Comparison of ENCODE assay signal across 17 cellular contexts in genomic region chr6:21744321-21744720, GRCh38.
DNase-seq lines count a peak whose midpoint lies in the region; ATAC-seq, FAIRE-seq and TF ChIP-seq lines count a peak whose summit lies in the region.
"Had no signal": no experiment of that assay in that cellular context is flagged by ENCODE, and none has a peak within 500 bp of the region (broad histone marks: within the 10 kb centered on the region; RNA-seq: fewer than 3 reads in every experiment).

No MANE protein-coding gene starts in this region.

- no peak overlapping the region for H3K4me3 Mint-ChIP-seq in CD4-positive, alpha-beta T cell
- H3K4me3 Mint-ChIP-seq: CD8-positive, alpha-beta T cell had no signal

- H3K27me3 Mint-ChIP-seq in CD4-positive, alpha-beta T cell = no peaks in the 10 kb centered on the region

- CTCF ChIA-PET in H1 (lab: Charles Lee; ENCODE audit: partially characterized antibody) = interaction anchor here (0.7 to 1.1 kb wide), 2 partner anchors 43 to 151 kb away, joined by 3 to 5 read pairs; partner anchors contain the start of gene SOX4
- CTCF ChIA-PET in CD4-positive, alpha-beta T cell (lab: Charles Lee) = no interaction called here

- H2AK5ac ChIP-seq in H1 (ENCODE audit: low read depth, low read length) = no peak overlapping the region
- H2AK5ac ChIP-seq in mesendoderm (ENCODE audit: low read length) = no peak overlapping the region

- H3K4me1 Mint-ChIP-seq in CD4-positive, alpha-beta T cell (ENCODE audit: low read depth) = no peaks in the 10 kb centered on the region

- H3K9me3 Mint-ChIP-seq in CD4-positive, alpha-beta T cell = no peaks in the 10 kb centered on the region
- H3K9me3 Mint-ChIP-seq: CD8-positive, alpha-beta T cell had no signal

- H3K79me2 ChIP-seq in H1 (ENCODE audit: control insufficient read depth in 1 of 2, insufficient read depth in 2 of 2, low read length in 2 of 2) = peaks cover 3 to 92% of the 10 kb centered on the region in 2 experiments; a peak in 3 of 4 replicates
- H3K79me2 ChIP-seq in mesendoderm (ENCODE audit: control insufficient read depth, insufficient read depth, low read length) = peaks cover 50% of the 10 kb centered on the region

- H3K4me3 ChIP-seq in H1 (ENCODE audit: extremely low read depth in 1 of 4, insufficient read depth in 2 of 4, low read depth in 3 of 4, low read length in 4 of 4) = no peak overlapping the region
- no peak overlapping the region for H3K4me3 ChIP-seq in mesendoderm (ENCODE audit: low read length)
- H3K4me3 ChIP-seq: A549 had no signal

- H4K8ac ChIP-seq in H1 (ENCODE audit: extremely low read depth, insufficient read depth, low read length) (no peak overlapping the region), mesendoderm (ENCODE audit: low read depth, low read length) (no peak overlapping the region)

- H3K27ac Mint-ChIP-seq in CD4-positive, alpha-beta T cell = no peak overlapping the region
- H3K27ac Mint-ChIP-seq: CD8-positive, alpha-beta T cell had no signal

- no peak for ATAC-seq in CD4-positive, alpha-beta T cell (ENCODE audit: poor library complexity)
- ATAC-seq in GM19455 (IDR thresholded peaks at IDR 0.05; ENCODE audit: unreplicated experiment) = no peak
- ATAC-seq: A549; CD8-positive, alpha-beta T cell; HepG2 had no signal

- H4K91ac ChIP-seq in H1 (replicated peaks; ENCODE audit: insufficient read length, low read length) = no peak overlapping the region

- H3K4ac ChIP-seq in H1 (replicated peaks; ENCODE audit: insufficient read length, low read depth, low read length) (no peak overlapping the region), mesendoderm (ENCODE audit: low read depth, low read length) (no peak overlapping the region)

- FAIRE-seq in H1 (lab: Jason Lieb, UNC) = no peak
- FAIRE-seq: A549, D721Med, GM12892, H54, HepG2 had no signal

- H3K18ac ChIP-seq in H1 (ENCODE audit: extremely low read depth, low read length) (no peak overlapping the region), mesendoderm (ENCODE audit: low read length) (peak overlapping the region; percentile 80)

- H3K36me3 Mint-ChIP-seq in CD4-positive, alpha-beta T cell (ENCODE audit: low read depth) = no peaks in the 10 kb centered on the region
- H3K36me3 Mint-ChIP-seq: CD8-positive, alpha-beta T cell had no signal

- no peak for TF ChIP-seq RAD21 in H1 (IDR thresholded peaks at IDR 0.05 in 1 of 2, conservative IDR thresholded peaks at IDR 0.05 in 1 of 2; ENCODE audit: low read depth in 2 of 2, low read length in 2 of 2)

- 0 out of 2 replicates have a peak overlapping the region, but pooled peaks have one; percentile 18 for H2BK5ac ChIP-seq in H1 (ENCODE audit: low read depth, low read length)
- no peak overlapping the region for H2BK5ac ChIP-seq in mesendoderm (ENCODE audit: low read length)

- POLR2A ChIA-PET in H1 (lab: Charles Lee; ENCODE audit: partially characterized antibody) = interaction anchor here (2.0 kb wide), 1 partner anchor 18 kb away, joined by 8 read pairs; no protein-coding TSS in a partner anchor
- POLR2A ChIA-PET in CD4-positive, alpha-beta T cell (lab: Charles Lee) = no interaction called here

- H4K20me1 ChIP-seq in H1 (replicated peaks in 1 of 2; ENCODE audit: control insufficient read depth in 1 of 2, insufficient read depth in 2 of 2, low read length in 2 of 2) = peaks cover 0 to 5% of the 10 kb centered on the region in 2 experiments

- no peak for TF ChIP-seq POLR2A in H1 (IDR thresholded peaks at IDR 0.05; ENCODE audit: control extremely low read depth in 1 of 2, low read depth in 2 of 2, low read length in 2 of 2)

- 90% methylated on average over 1 of the region's 1 CpG; no CpG with 5 or more reads in 1 of the 2 experiments for WGBS in H1 (ENCODE audit: extremely low coverage in 1 of 2, insufficient coverage in 1 of 2, insufficient read length in 1 of 2, insufficient replicate concordance in 2 of 2, low coverage in 1 of 2, low lambda C conversion rate in 2 of 2, missing lambda C conversion rate in 1 of 2), 2 experiments
- no CpG with 5 or more reads among the region's 1 CpG for WGBS in mesendoderm (ENCODE audit: extremely low coverage, insufficient coverage, low lambda C conversion rate)

- H3K36me3 ChIP-seq in H1 (ENCODE audit: control insufficient read depth in 2 of 4, insufficient read depth in 4 of 4, low read length in 3 of 4) (peaks cover 0 to 3% (median 0%) of the 10 kb centered on the region in 4 experiments; a peak in 1 of 8 replicates), mesendoderm (ENCODE audit: control insufficient read depth, insufficient read depth, low read length) (no peaks in the 10 kb centered on the region)
- H3K36me3 ChIP-seq: BE2C had no signal

- DNase-seq in M059J (ENCODE audit: low read depth) = peak; percentile 51
- no peak for DNase-seq in H1 (ENCODE audit: low read depth in 1 of 2, low spot score in 2 of 2)
- no peak for DNase-seq in mesendoderm
- no peak for DNase-seq in CD4-positive, alpha-beta T cell
- DNase-seq in DMS 273 (lab: John Stamatoyannopoulos, UW; ENCODE audit: unreplicated experiment) = no peak
- DNase-seq: BE2C; CD8-positive, alpha-beta T cell; COR-L47; DND-41; GDM1 had no signal

- no peak for TF ChIP-seq CTCF in H1 (IDR thresholded peaks at IDR 0.05; ENCODE audit: control extremely low read depth in 1 of 3, insufficient read depth in 1 of 3, low read depth in 1 of 3, low read length in 3 of 3)
- no peak for TF ChIP-seq CTCF in CD4-positive, alpha-beta T cell (IDR thresholded peaks at IDR 0.05)

- H2BK120ac ChIP-seq in H1 (replicated peaks; ENCODE audit: low read depth, low read length) (no peak overlapping the region), mesendoderm (ENCODE audit: low read depth, low read length) (no peak overlapping the region)

- H3K23ac ChIP-seq in H1 (ENCODE audit: insufficient read length) = no peak overlapping the region
- no peak overlapping the region for H3K23ac ChIP-seq in mesendoderm (ENCODE audit: low read length)

- H2BK12ac ChIP-seq in H1 (ENCODE audit: low read depth, low read length) = no peak overlapping the region

- H3K23me2 ChIP-seq in H1 (ENCODE audit: low read depth, low read length) = no peaks in the 10 kb centered on the region

- no peak overlapping the region for H2AFZ ChIP-seq in H1 (ENCODE audit: low read length)

- H2BK15ac ChIP-seq in H1 (ENCODE audit: low read length) (no peak overlapping the region), mesendoderm (replicated peaks; ENCODE audit: low read depth) (no peak overlapping the region)

- H3K56ac ChIP-seq in H1 (replicated peaks; ENCODE audit: insufficient read length, low read depth, low read length) = no peak overlapping the region
- H3K56ac ChIP-seq in mesendoderm (ENCODE audit: low read length) = no peak overlapping the region

- no peak overlapping the region for H3K14ac ChIP-seq in H1 (ENCODE audit: insufficient read length)

- H3K27me3 ChIP-seq in H1 (replicated peaks in 1 of 4; ENCODE audit: control insufficient read depth in 3 of 4, extremely low read depth in 1 of 4, insufficient read depth in 3 of 4, low read length in 3 of 4) (no peaks in the 10 kb centered on the region), mesendoderm (ENCODE audit: insufficient read depth, low read length, poor library complexity) (no peaks in the 10 kb centered on the region)
- peaks cover 5% of the 10 kb centered on the region for H3K27me3 ChIP-seq in CD4-positive, alpha-beta T cell (ENCODE audit: control insufficient read depth, insufficient read depth, low read length)
- H3K27me3 ChIP-seq: BE2C had no signal

- H4K5ac ChIP-seq in H1 (ENCODE audit: insufficient read length, low read depth, low read length) = no peak overlapping the region
- no peak overlapping the region for H4K5ac ChIP-seq in mesendoderm (ENCODE audit: low read length)

- H3K27ac ChIP-seq in H1 (ENCODE audit: low read depth, low read length) (no peak overlapping the region), mesendoderm (ENCODE audit: low read depth, low read length) (no peak overlapping the region)
- no peak overlapping the region for H3K27ac ChIP-seq in CD4-positive, alpha-beta T cell (ENCODE audit: low read depth, low read length)
- H3K27ac ChIP-seq: C4-2B had no signal

- H3K4me2 ChIP-seq in H1 (ENCODE audit: insufficient read depth in 1 of 2, low read depth in 2 of 2, low read length in 2 of 2) = no peak overlapping the region
- no peak overlapping the region for H3K4me2 ChIP-seq in mesendoderm (ENCODE audit: low read length)
- H3K4me2 ChIP-seq: A549 had no signal

- TF ChIP-seq EP300 in H1 (IDR thresholded peaks at IDR 0.05; ENCODE audit: borderline replicate concordance in 1 of 2, low read depth in 2 of 2, low read length in 2 of 2) = no peak

- peaks cover 9 to 40% (median 18%) of the 10 kb centered on the region in 4 experiments for H3K4me1 ChIP-seq in H1 (replicated peaks in 1 of 4; ENCODE audit: control insufficient read depth in 3 of 4, insufficient read depth in 4 of 4, low read length in 3 of 4)
- H3K4me1 ChIP-seq in mesendoderm (ENCODE audit: control insufficient read depth, low read depth, low read length) = peaks cover 21% of the 10 kb centered on the region

- intact Hi-C loops in CD4-positive, alpha-beta T cell (cut with DNase I, micrococcal nuclease) = no loop called here

- no peaks in the 10 kb centered on the region for H3K9me3 ChIP-seq in H1 (ENCODE audit: insufficient read depth in 2 of 2, low read depth in 1 of 2, low read length in 1 of 2)
- H3K9me3 ChIP-seq in CD4-positive, alpha-beta T cell (ENCODE audit: control insufficient read depth, low read length) = no peaks in the 10 kb centered on the region
- H3K9me3 ChIP-seq: A549, BE2C had no signal

- H3K9ac ChIP-seq in H1 (replicated peaks in 1 of 4; ENCODE audit: extremely low read depth in 1 of 4, low read depth in 3 of 4, low read length in 3 of 4) (no peak overlapping the region), mesendoderm (ENCODE audit: low read length) (no peak overlapping the region)

- H2BK20ac ChIP-seq in H1 (ENCODE audit: low read length) = no peak overlapping the region

- H3K79me1 ChIP-seq in H1 (ENCODE audit: low read depth, low read length) = peaks cover 7% of the 10 kb centered on the region
- H3K79me1 ChIP-seq in mesendoderm (ENCODE audit: low read length) = peaks cover 11% of the 10 kb centered on the region

TF ChIP-seq in H1, 55 proteins besides CTCF, POLR2A, EP300 and RAD21 (continues in another document):
- TF ChIP-seq HDAC2 (IDR thresholded peaks at IDR 0.05; ENCODE audit: borderline replicate concordance in 1 of 2, low read depth in 2 of 2, low read length in 2 of 2) (no peak), ATF3 (IDR thresholded peaks at IDR 0.05; ENCODE audit: insufficient read depth, low read depth, low read length) (no peak), SUZ12 (IDR thresholded peaks at IDR 0.05; ENCODE audit: low read length) (no peak), RNF2 (IDR thresholded peaks at IDR 0.05; ENCODE audit: borderline replicate concordance, low read depth, low read length, missing control alignments, poor library complexity, severe bottlenecking) (no peak), SIRT6 (IDR thresholded peaks at IDR 0.05; ENCODE audit: low read length) (no peak), SAP30 (IDR thresholded peaks at IDR 0.05; ENCODE audit: insufficient read depth, insufficient replicate concordance, low read length) (no peak), TBP (IDR thresholded peaks at IDR 0.05; ENCODE audit: low read depth, low read length) (no peak)
